Comparison of ENCODE assay signal across 2 cellular contexts in the genomic region with DNA sequence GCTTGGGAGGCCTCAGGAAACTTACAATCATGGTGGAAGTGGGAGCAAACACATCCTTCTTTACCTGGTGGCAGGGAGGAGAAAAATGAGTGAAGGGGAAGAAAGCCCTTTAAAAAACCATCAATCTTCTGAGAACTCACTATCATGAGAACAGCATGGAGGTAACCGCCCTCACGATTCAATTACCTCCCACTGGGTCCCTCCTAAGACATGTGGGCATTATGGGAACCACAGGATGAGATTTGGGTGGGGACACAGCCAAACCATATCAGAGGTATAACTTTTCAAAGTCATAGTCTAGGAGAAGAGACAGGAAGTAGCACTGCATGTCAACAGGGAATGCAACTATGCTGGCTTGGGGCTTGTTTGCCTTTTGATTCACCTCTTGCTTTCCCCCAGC.
TF ChIP-seq lines count a peak whose summit lies in the region.

No MANE protein-coding gene starts in this region.

TF ChIP-seq in GM23338, 12 proteins besides CTCF, POLR2A, EP300 and RAD21:
- no peak for TF ChIP-seq CREB1 (CRISPR knock-in tag; IDR thresholded peaks at IDR 0.05; ENCODE audit: low read depth)
- no peak for TF ChIP-seq ZNF114 (CRISPR knock-in tag; IDR thresholded peaks at IDR 0.05)
- no peak for TF ChIP-seq STAT1 (IDR thresholded peaks at IDR 0.05; ENCODE audit: unreplicated experiment)
- TF ChIP-seq EZH2phosphoT487 (IDR thresholded peaks at IDR 0.05; ENCODE audit: unreplicated experiment) = no peak
- TF ChIP-seq, protein P1, sequence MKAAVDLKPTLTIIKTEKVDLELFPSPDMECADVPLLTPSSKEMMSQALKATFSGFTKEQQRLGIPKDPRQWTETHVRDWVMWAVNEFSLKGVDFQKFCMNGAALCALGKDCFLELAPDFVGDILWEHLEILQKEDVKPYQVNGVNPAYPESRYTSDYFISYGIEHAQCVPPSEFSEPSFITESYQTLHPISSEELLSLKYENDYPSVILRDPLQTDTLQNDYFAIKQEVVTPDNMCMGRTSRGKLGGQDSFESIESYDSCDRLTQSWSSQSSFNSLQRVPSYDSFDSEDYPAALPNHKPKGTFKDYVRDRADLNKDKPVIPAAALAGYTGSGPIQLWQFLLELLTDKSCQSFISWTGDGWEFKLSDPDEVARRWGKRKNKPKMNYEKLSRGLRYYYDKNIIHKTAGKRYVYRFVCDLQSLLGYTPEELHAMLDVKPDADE (IDR thresholded peaks at IDR 0.05) = no peak
- TF ChIP-seq, protein P2, sequence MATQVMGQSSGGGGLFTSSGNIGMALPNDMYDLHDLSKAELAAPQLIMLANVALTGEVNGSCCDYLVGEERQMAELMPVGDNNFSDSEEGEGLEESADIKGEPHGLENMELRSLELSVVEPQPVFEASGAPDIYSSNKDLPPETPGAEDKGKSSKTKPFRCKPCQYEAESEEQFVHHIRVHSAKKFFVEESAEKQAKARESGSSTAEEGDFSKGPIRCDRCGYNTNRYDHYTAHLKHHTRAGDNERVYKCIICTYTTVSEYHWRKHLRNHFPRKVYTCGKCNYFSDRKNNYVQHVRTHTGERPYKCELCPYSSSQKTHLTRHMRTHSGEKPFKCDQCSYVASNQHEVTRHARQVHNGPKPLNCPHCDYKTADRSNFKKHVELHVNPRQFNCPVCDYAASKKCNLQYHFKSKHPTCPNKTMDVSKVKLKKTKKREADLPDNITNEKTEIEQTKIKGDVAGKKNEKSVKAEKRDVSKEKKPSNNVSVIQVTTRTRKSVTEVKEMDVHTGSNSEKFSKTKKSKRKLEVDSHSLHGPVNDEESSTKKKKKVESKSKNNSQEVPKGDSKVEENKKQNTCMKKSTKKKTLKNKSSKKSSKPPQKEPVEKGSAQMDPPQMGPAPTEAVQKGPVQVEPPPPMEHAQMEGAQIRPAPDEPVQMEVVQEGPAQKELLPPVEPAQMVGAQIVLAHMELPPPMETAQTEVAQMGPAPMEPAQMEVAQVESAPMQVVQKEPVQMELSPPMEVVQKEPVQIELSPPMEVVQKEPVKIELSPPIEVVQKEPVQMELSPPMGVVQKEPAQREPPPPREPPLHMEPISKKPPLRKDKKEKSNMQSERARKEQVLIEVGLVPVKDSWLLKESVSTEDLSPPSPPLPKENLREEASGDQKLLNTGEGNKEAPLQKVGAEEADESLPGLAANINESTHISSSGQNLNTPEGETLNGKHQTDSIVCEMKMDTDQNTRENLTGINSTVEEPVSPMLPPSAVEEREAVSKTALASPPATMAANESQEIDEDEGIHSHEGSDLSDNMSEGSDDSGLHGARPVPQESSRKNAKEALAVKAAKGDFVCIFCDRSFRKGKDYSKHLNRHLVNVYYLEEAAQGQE (IDR thresholded peaks at IDR 0.05; ENCODE audit: unreplicated experiment) = no peak
- TF ChIP-seq EZH2 (IDR thresholded peaks at IDR 0.05; ENCODE audit: low read depth, unreplicated experiment) = no peak
- TF ChIP-seq NANOG (IDR thresholded peaks at IDR 0.05; ENCODE audit: borderline replicate concordance) = no peak
- no peak for TF ChIP-seq POLR2AphosphoS5 (IDR thresholded peaks at IDR 0.05; ENCODE audit: low read depth)

TF ChIP-seq in H1, 55 proteins besides CTCF, POLR2A, EP300 and RAD21:
- no peak for TF ChIP-seq CHD1 (IDR thresholded peaks at IDR 0.05; ENCODE audit: low read depth, low read length)
